19 cellular contexts compared by ENCODE assay signal in genomic region chrX:4830880-4831557, GRCh38.
DNase-seq lines count a peak whose midpoint lies in the region; ATAC-seq and TF ChIP-seq lines count a peak whose summit lies in the region.
"Had no signal": no experiment of that assay in that cellular context is flagged by ENCODE, and none has a peak within 500 bp of the region (broad histone marks: within the 10 kb centered on the region; RNA-seq: fewer than 3 reads in every experiment).

No MANE protein-coding gene starts in this region.

- ATAC-seq in GM21526 (IDR thresholded peaks at IDR 0.05; ENCODE audit: low FRiP score, unreplicated experiment): no peak
- no peak for ATAC-seq in effector memory CD8-positive, alpha-beta T cell (replicated peaks)
- ATAC-seq: activated CD8-positive, alpha-beta T cell treated with anti-CD3 and anti-CD28 coated beads, Interleukin-2, amount 10 ng/mL, durations not matched to agents 7 days and 5 days; activated naive CD4-positive, alpha-beta T cell treated with anti-CD3 and anti-CD28 coated beads, Interleukin-2, amount 50 U/mL, for 72 hours; mucosa of descending colon; natural killer cell treated with Interleukin-12 subunit alpha and Interleukin-12 subunit beta and Interleukin-15 and Interleukin-18, amount 100 ng/mL, for 72 hours had no signal

- TF ChIP-seq CTCF in Calu3 (IDR thresholded peaks at IDR 0.05; ENCODE audit: unreplicated experiment): no peak
- TF ChIP-seq CTCF in mesothelial cell of epicardium (IDR thresholded peaks at IDR 0.05; ENCODE audit: unreplicated experiment): no peak

- H3K4me3 Mint-ChIP-seq in Calu3 (ENCODE audit: low read depth, unreplicated experiment): peak overlapping the region; percentile 14
- H3K4me3 Mint-ChIP-seq in mesothelial cell of epicardium: no peak overlapping the region
- H3K4me3 Mint-ChIP-seq in effector memory CD8-positive, alpha-beta T cell: no peak overlapping the region
- H3K4me3 Mint-ChIP-seq: activated CD8-positive, alpha-beta T cell treated with anti-CD3 and anti-CD28 coated beads, Interleukin-2, amount 10 ng/mL, durations not matched to agents 7 days and 5 days; natural killer cell treated with Interleukin-12 subunit alpha and Interleukin-12 subunit beta and Interleukin-15 and Interleukin-18, amount 100 ng/mL, for 72 hours had no signal

- peak overlapping the region; percentile 70 for H3K27ac Mint-ChIP-seq in Calu3 (ENCODE audit: unreplicated experiment)
- peak overlapping the region; percentile 35 for H3K27ac Mint-ChIP-seq in mesothelial cell of epicardium
- no peak overlapping the region for H3K27ac Mint-ChIP-seq in effector memory CD8-positive, alpha-beta T cell
- H3K27ac Mint-ChIP-seq: activated CD8-positive, alpha-beta T cell treated with anti-CD3 and anti-CD28 coated beads, Interleukin-2, amount 10 ng/mL, durations not matched to agents 7 days and 5 days; activated naive CD4-positive, alpha-beta T cell treated with anti-CD3 and anti-CD28 coated beads, Interleukin-2, amount 50 U/mL, for 72 hours; activated T-helper 2 cell treated with anti-CD3 and anti-CD28 coated beads, Interferon-gamma antibody, Interleukin-2, Interleukin-4, amounts not matched to agents 10 μg/mL and 5 μg/mL and 100 μg/mL, durations not matched to agents 14 hours and 24 hours and 36 hours; natural killer cell treated with Interleukin-12 subunit alpha and Interleukin-12 subunit beta and Interleukin-15 and Interleukin-18, amount 100 ng/mL, for 72 hours had no signal

- H3K4me1 Mint-ChIP-seq in Calu3 (ENCODE audit: low read depth, unreplicated experiment) (peaks cover 19% of the 10 kb centered on the region), mesothelial cell of epicardium (peaks cover 10% of the 10 kb centered on the region)
- no peaks in the 10 kb centered on the region for H3K4me1 Mint-ChIP-seq in effector memory CD8-positive, alpha-beta T cell (ENCODE audit: low read depth in 2 of 2)

- CTCF ChIA-PET in Calu3 (lab: Charles Lee): no interaction called here

- DNase-seq in Calu3 (peak; percentile 53), NCI-H460 (ENCODE audit: extremely low read depth, low read depth) (peak; percentile 23), astrocyte of the hippocampus (ENCODE audit: low read depth, low spot score) (peak; percentile 87), mesothelial cell of epicardium (ENCODE audit: low spot score in 2 of 2, unreplicated experiment in 2 of 2) (no peak), HUDEP-2 (lab: John Stamatoyannopoulos, UW; ENCODE audit: unreplicated experiment in 76 of 76) (no peak), NCI-H2029 treated with DMSO at 0.1 percent for 48 hours (lab: John Stamatoyannopoulos, UW) (no peak)
- no peak for DNase-seq in effector memory CD8-positive, alpha-beta T cell
- DNase-seq: activated CD8-positive, alpha-beta T cell treated with anti-CD3 and anti-CD28 coated beads, Interleukin-2, amount 10 ng/mL, durations not matched to agents 7 days and 5 days; anterior cingulate cortex; Kasumi-1; mucosa of descending colon; NCI-H1694; NCI-H524 treated with DMSO at 0.1 percent for 48 hours; retina; stimulated activated CD4-positive, alpha-beta T cell treated with anti-CD3 and anti-CD28 coated beads, Interleukin-2, amount 100 ng/mL, for 24 hours had no signal

- BruUV-seq in Calu3 (replicated peaks; lab: Mats Ljungman, UMichigan): no TSS peak

- H3K27me3 Mint-ChIP-seq in Calu3 (ENCODE audit: unreplicated experiment) (no peaks in the 10 kb centered on the region), mesothelial cell of epicardium (ENCODE audit: low read depth) (no peaks in the 10 kb centered on the region)
- H3K27me3 Mint-ChIP-seq in effector memory CD8-positive, alpha-beta T cell: no peaks in the 10 kb centered on the region
- H3K27me3 Mint-ChIP-seq: natural killer cell treated with Interleukin-12 subunit alpha and Interleukin-12 subunit beta and Interleukin-15 and Interleukin-18, amount 100 ng/mL, for 72 hours had no signal

- H3K9me3 Mint-ChIP-seq in Calu3 (ENCODE audit: low read depth, unreplicated experiment) (peaks cover 2% of the 10 kb centered on the region), mesothelial cell of epicardium (peaks cover 16% of the 10 kb centered on the region)
- H3K9me3 Mint-ChIP-seq in effector memory CD8-positive, alpha-beta T cell: peaks cover 3 to 15% of the 10 kb centered on the region in 2 donors

- intact Hi-C loops in Calu3 (cut with micrococcal nuclease; ENCODE audit: unreplicated experiment): loop anchor here (5.0 kb wide), 1 partner anchor 119 kb away; no protein-coding TSS in a partner anchor

- H3K36me3 Mint-ChIP-seq in Calu3 (ENCODE audit: insufficient read depth, unreplicated experiment): peaks cover 5% of the 10 kb centered on the region
- H3K36me3 Mint-ChIP-seq in mesothelial cell of epicardium: no peaks in the 10 kb centered on the region
- no peaks in the 10 kb centered on the region for H3K36me3 Mint-ChIP-seq in effector memory CD8-positive, alpha-beta T cell (ENCODE audit: insufficient read depth)
- H3K36me3 Mint-ChIP-seq: activated naive CD4-positive, alpha-beta T cell treated with anti-CD3 and anti-CD28 coated beads, Interleukin-2, amount 50 U/mL, for 72 hours; natural killer cell treated with Interleukin-12 subunit alpha and Interleukin-12 subunit beta and Interleukin-15 and Interleukin-18, amount 100 ng/mL, for 72 hours had no signal

Comparison
In these comparisons a context has a peak if more than half of its experiments do, and no peak if none do; other contexts are left out.
1. DNase-seq: peak in Calu3 (single experiment), NCI-H460 (single experiment) and astrocyte of the hippocampus (single experiment); none in mesothelial cell of epicardium (0 of 2), HUDEP-2 (0 of 76), NCI-H2029 treated with DMSO at 0.1 percent for 48 hours (single experiment) and effector memory CD8-positive, alpha-beta T cell (0 of 3).
2. H3K27ac Mint-ChIP-seq: peak in Calu3 (single experiment) and mesothelial cell of epicardium (single experiment); none in effector memory CD8-positive, alpha-beta T cell (0 of 2).